1 cellular context compared by ENCODE assay signal in genomic region chr17:29253037-29253436, GRCh38.
TF ChIP-seq lines count a peak whose summit lies in the region.

No MANE protein-coding gene starts in this region.

TF ChIP-seq in HEK293, 187 proteins besides CTCF, POLR2A, EP300 and RAD21 (continued from another document):
- no peak for TF ChIP-seq HIC1 (tag by site-specific recombination; IDR thresholded peaks at IDR 0.05)
- no peak for TF ChIP-seq ZNF211 (tag by site-specific recombination; IDR thresholded peaks at IDR 0.05; ENCODE audit: low read depth)
- TF ChIP-seq ZNF24 (tag by site-specific recombination; IDR thresholded peaks at IDR 0.05), result no peak
- peak; percentile 80 for TF ChIP-seq ZNF146 (tag by site-specific recombination; IDR thresholded peaks at IDR 0.05)
- TF ChIP-seq SCRT1 (tag by site-specific recombination; IDR thresholded peaks at IDR 0.05; ENCODE audit: borderline replicate concordance), result no peak
- TF ChIP-seq ZNF157 (tag by site-specific recombination; IDR thresholded peaks at IDR 0.05), result peak; percentile 79
- no peak for TF ChIP-seq ZNF707 (tag by site-specific recombination; IDR thresholded peaks at IDR 0.05)
